18 cellular contexts compared by ENCODE assay signal in genomic region chr2:109676346-109676897, GRCh38.
DNase-seq lines count a peak whose midpoint lies in the region; ATAC-seq, FAIRE-seq and TF ChIP-seq lines count a peak whose summit lies in the region.
"Had no signal": no experiment of that assay in that cellular context is flagged by ENCODE, and none has a peak within 500 bp of the region (broad histone marks: within the 10 kb centered on the region; RNA-seq: fewer than 3 reads in every experiment).

No MANE protein-coding gene starts in this region.

- no peak for TF ChIP-seq EP300 in suprapubic skin (IDR thresholded peaks at IDR 0.05)

- BruUV-seq in Panc1 (replicated peaks; lab: Mats Ljungman, UMichigan) = no TSS peak

- TF ChIP-seq CTCF in Panc1 (IDR thresholded peaks at IDR 0.05) = no peak
- TF ChIP-seq CTCF in suprapubic skin (IDR thresholded peaks at IDR 0.05) = no peak

- no peaks in the 10 kb centered on the region for H3K36me3 ChIP-seq in Panc1 (ENCODE audit: control insufficient read depth, insufficient read depth, low read length)
- no peaks in the 10 kb centered on the region for H3K36me3 ChIP-seq in suprapubic skin
- H3K36me3 ChIP-seq: brain microvascular endothelial cell, right atrium auricular region had no signal

- 60% methylated on average over 7 of the region's 7 CpGs for WGBS in suprapubic skin

- intact Hi-C loops in Panc1 (cut with micrococcal nuclease; ENCODE audit: unreplicated experiment) = no loop called here
- intact Hi-C loops in left colon (cut with DNase I, micrococcal nuclease) = no loop called here

- H3K27me3 ChIP-seq in Panc1 (ENCODE audit: control insufficient read depth, insufficient read depth, low read length) = no peaks in the 10 kb centered on the region
- no peaks in the 10 kb centered on the region for H3K27me3 ChIP-seq in suprapubic skin
- H3K27me3 ChIP-seq: right atrium auricular region had no signal

- POLR2A ChIA-PET in Panc1 (lab: Charles Lee) = no interaction called here

- H3K4me1 ChIP-seq in Panc1 (ENCODE audit: control insufficient read depth, insufficient read depth, low read length) (peaks cover 4% of the 10 kb centered on the region; the same call in 1 of the 2 replicates), suprapubic skin (peaks cover 47% of the 10 kb centered on the region)
- H3K4me1 ChIP-seq: right atrium auricular region had no signal

- ATAC-seq in Panc1 (peak; percentile 54; the same call in 1 of the 2 replicates), left colon (peak; percentile 6), GM18873 (IDR thresholded peaks at IDR 0.05; ENCODE audit: low FRiP score, unreplicated experiment) (no peak), GM21576 (IDR thresholded peaks at IDR 0.05; ENCODE audit: unreplicated experiment) (no peak)

- H3K27ac ChIP-seq in Panc1 (ENCODE audit: low read length) = no peak overlapping the region
- H3K27ac ChIP-seq in suprapubic skin = peak overlapping the region; percentile 83
- H3K27ac ChIP-seq: brain microvascular endothelial cell, right atrium auricular region had no signal

- H3K9me3 ChIP-seq in Panc1 (ENCODE audit: control insufficient read depth, insufficient read depth, low read depth, low read length) = no peaks in the 10 kb centered on the region
- H3K9me3 ChIP-seq in suprapubic skin = no peaks in the 10 kb centered on the region
- H3K9me3 ChIP-seq: right atrium auricular region had no signal

- CTCF ChIA-PET in Panc1 (lab: Charles Lee) = no interaction called here

- H3K4me3 ChIP-seq in Panc1 (ENCODE audit: low read depth in 2 of 2, low read length in 2 of 2) (no peak overlapping the region), suprapubic skin (no peak overlapping the region)
- H3K4me3 ChIP-seq: right atrium auricular region had no signal

- TF ChIP-seq POLR2A in suprapubic skin (IDR thresholded peaks at IDR 0.05) (no peak), H54 (IDR thresholded peaks at IDR 0.05; ENCODE audit: low read depth, low read length) (no peak)

- in situ Hi-C loops in Panc1 (cut with HindIII; ENCODE audit: low pct_unique_long_range_greater_than_20kb, low sequenced_read_pairs) = no loop called here

- FAIRE-seq in H54 (lab: Jason Lieb, UNC) = no peak

- DNase-seq in NCI-H1105 treated with DMSO at 0.1 percent for 48 hours (lab: John Stamatoyannopoulos, UW) = peak; percentile 64
- DNase-seq in Panc1 (ENCODE audit: low read depth, low spot score) = no peak
- DNase-seq in left colon = no peak
- DNase-seq in suprapubic skin (ENCODE audit: low spot score in 2 of 2) = no peak
- DNase-seq in H54 (ENCODE audit: insufficient read length, low spot score) = no peak
- DNase-seq: activated CD4-positive, alpha-beta T cell treated with anti-CD3 and anti-CD28 coated beads, Interleukin-2, amount 50 U/mL, for 1 hour; activated CD8-positive, alpha-beta memory T cell treated with anti-CD3 and anti-CD28 coated beads, Interleukin-2, amount 50 U/mL, for 4 hours; brain microvascular endothelial cell; dermis blood vessel endothelial cell; H7; Kasumi-1; left cardiac atrium; NCI-H146; occipital lobe; stimulated activated CD4-positive, alpha-beta T cell treated with anti-CD3 and anti-CD28 coated beads, Interleukin-15, amount 100 ng/mL, for 24 hours had no signal

Comparison
In these comparisons a context has a peak if more than half of its experiments do, and no peak if none do; other contexts are left out.
1. ATAC-seq: peak in Panc1 (single experiment) and left colon (single experiment); none in GM18873 (single experiment) and GM21576 (single experiment).